Comparison of ENCODE assay signal across 20 cellular contexts in genomic region chr10:62131724-62132123, GRCh38.
DNase-seq lines count a peak whose midpoint lies in the region; ATAC-seq and TF ChIP-seq lines count a peak whose summit lies in the region.
"Had no signal": no experiment of that assay in that cellular context is flagged by ENCODE, and none has a peak within 500 bp of the region (broad histone marks: within the 10 kb centered on the region; RNA-seq: fewer than 3 reads in every experiment).

No MANE protein-coding gene starts in this region.

- H3K36me3 ChIP-seq in left ventricle myocardium inferior: no peaks in the 10 kb centered on the region
- no peaks in the 10 kb centered on the region for H3K36me3 ChIP-seq in osteoblast (ENCODE audit: insufficient read depth, low read length)

- TF ChIP-seq CTCF in left ventricle myocardium inferior (IDR thresholded peaks at IDR 0.05; ENCODE audit: borderline replicate concordance) (no peak), osteoblast (IDR thresholded peaks at IDR 0.05; ENCODE audit: extremely low read depth, low read depth, low read length) (no peak), WTC11 (IDR thresholded peaks at IDR 0.05) (no peak)

- CTCF ChIA-PET in WTC11 (lab: Charles Lee): no interaction called here

- DNase-seq in left ventricle myocardium inferior: no peak
- DNase-seq in Right ventricle myocardium inferior (ENCODE audit: missing footprints): no peak
- DNase-seq in M059J (ENCODE audit: low read depth): peak; percentile 57
- DNase-seq in dermis blood vessel endothelial cell: peak; percentile 30
- no peak for DNase-seq in osteoblast (ENCODE audit: insufficient read length, low spot score, missing footprints)
- DNase-seq in activated CD4-positive, alpha-beta T cell treated with anti-CD3 and anti-CD28 coated beads, Interleukin-2, amount 10 ng/mL, durations not matched to agents 24 days and 14 days: no peak
- DNase-seq in NCI-H345 treated with DMSO at 0.1 percent for 48 hours (lab: John Stamatoyannopoulos, UW; ENCODE audit: unreplicated experiment): no peak
- no peak for DNase-seq in WTC11 (ENCODE audit: low spot score)
- DNase-seq: DMS53, GF-D8, NCI-H1694, NCI-H2081, NCI-H2171, NCI-H446, NCI-H526, OCI-M1, SHP77 treated with DMSO at 0.1 percent for 48 hours had no signal

- peaks cover 23% of the 10 kb centered on the region for H3K9me3 Mint-ChIP-seq in activated CD4-positive, alpha-beta T cell treated with anti-CD3 and anti-CD28 coated beads, Interleukin-2, amount 10 ng/mL, durations not matched to agents 24 days and 14 days
- peaks cover 18% of the 10 kb centered on the region for H3K9me3 Mint-ChIP-seq in WTC11

- intact Hi-C loops in left ventricle myocardium inferior (cut with micrococcal nuclease) (no loop called here), Right ventricle myocardium inferior (cut with DNase I) (no loop called here)
- intact Hi-C loops in activated CD4-positive, alpha-beta T cell treated with anti-CD3 and anti-CD28 coated beads, Interleukin-2, amount 10 ng/mL, durations not matched to agents 24 days and 14 days (cut with micrococcal nuclease): no loop called here

- H3K27me3 ChIP-seq in left ventricle myocardium inferior (ENCODE audit: low read depth) (no peaks in the 10 kb centered on the region), osteoblast (ENCODE audit: insufficient read depth, low read length) (no peaks in the 10 kb centered on the region)

- H3K27me3 Mint-ChIP-seq in activated CD4-positive, alpha-beta T cell treated with anti-CD3 and anti-CD28 coated beads, Interleukin-2, amount 10 ng/mL, durations not matched to agents 24 days and 14 days: no peaks in the 10 kb centered on the region
- no peaks in the 10 kb centered on the region; the same call in 1 of the 2 replicates for H3K27me3 Mint-ChIP-seq in WTC11 (ENCODE audit: low read depth)
- H3K27me3 Mint-ChIP-seq: B cell had no signal

- no peak overlapping the region for H3K4me2 ChIP-seq in osteoblast (ENCODE audit: insufficient read depth, low read length)
- H3K4me2 ChIP-seq: KMS-11 had no signal

- H3K4me3 Mint-ChIP-seq in activated CD4-positive, alpha-beta T cell treated with anti-CD3 and anti-CD28 coated beads, Interleukin-2, amount 10 ng/mL, durations not matched to agents 24 days and 14 days: no peak overlapping the region
- no peak overlapping the region for H3K4me3 Mint-ChIP-seq in WTC11
- H3K4me3 Mint-ChIP-seq: B cell, CD14-positive monocyte had no signal

- H3K4me1 ChIP-seq in left ventricle myocardium inferior: peaks cover 10% of the 10 kb centered on the region
- H3K4me1 ChIP-seq in osteoblast (ENCODE audit: insufficient read depth, low read length): peaks cover 17% of the 10 kb centered on the region

- ATAC-seq in Right ventricle myocardium inferior (no peak), WTC11 (no peak)

- peaks cover 19% of the 10 kb centered on the region for H3K36me3 Mint-ChIP-seq in activated CD4-positive, alpha-beta T cell treated with anti-CD3 and anti-CD28 coated beads, Interleukin-2, amount 10 ng/mL, durations not matched to agents 24 days and 14 days (ENCODE audit: low read depth)
- H3K36me3 Mint-ChIP-seq in WTC11: peaks cover 10% of the 10 kb centered on the region
- H3K36me3 Mint-ChIP-seq: CD14-positive monocyte had no signal

- H3K4me1 Mint-ChIP-seq in activated CD4-positive, alpha-beta T cell treated with anti-CD3 and anti-CD28 coated beads, Interleukin-2, amount 10 ng/mL, durations not matched to agents 24 days and 14 days: peaks cover 4% of the 10 kb centered on the region
- no peaks in the 10 kb centered on the region for H3K4me1 Mint-ChIP-seq in WTC11
- H3K4me1 Mint-ChIP-seq: B cell had no signal

- POLR2A ChIA-PET in WTC11 (lab: Charles Lee): no interaction called here

- H3K27ac ChIP-seq in left ventricle myocardium inferior (replicated peaks): peak overlapping the region; percentile 83
- peak overlapping the region; percentile 21 for H3K27ac ChIP-seq in osteoblast (ENCODE audit: low read depth, low read length)
- H3K27ac ChIP-seq: KMS-11 had no signal

- no peak overlapping the region for H3K4me3 ChIP-seq in left ventricle myocardium inferior
- no peak overlapping the region for H3K4me3 ChIP-seq in osteoblast (ENCODE audit: insufficient read depth, low read length)

- no peaks in the 10 kb centered on the region for H3K79me2 ChIP-seq in osteoblast (ENCODE audit: insufficient read depth, low read length)

- no peak overlapping the region for H3K27ac Mint-ChIP-seq in activated CD4-positive, alpha-beta T cell treated with anti-CD3 and anti-CD28 coated beads, Interleukin-2, amount 10 ng/mL, durations not matched to agents 24 days and 14 days
- H3K27ac Mint-ChIP-seq in WTC11: no peak overlapping the region
- H3K27ac Mint-ChIP-seq: B cell had no signal

- peaks cover 20% of the 10 kb centered on the region for H3K9me3 ChIP-seq in left ventricle myocardium inferior (replicated peaks)
- no peaks in the 10 kb centered on the region for H3K9me3 ChIP-seq in osteoblast (ENCODE audit: low read depth, low read length)

- H2AFZ ChIP-seq in osteoblast (ENCODE audit: low read length): no peak overlapping the region

- H4K20me1 ChIP-seq in osteoblast (ENCODE audit: insufficient read depth, low read length): no peaks in the 10 kb centered on the region

TF ChIP-seq in WTC11, 78 proteins besides CTCF, POLR2A, EP300 and RAD21:
- no peak for TF ChIP-seq FOXJ3 (CRISPR knock-in tag; IDR thresholded peaks at IDR 0.05; ENCODE audit: borderline replicate concordance)
- TF ChIP-seq GRHL2 (CRISPR knock-in tag; IDR thresholded peaks at IDR 0.05; ENCODE audit: insufficient replicate concordance, severe bottlenecking): no peak
- TF ChIP-seq ZSCAN18 (CRISPR knock-in tag; IDR thresholded peaks at IDR 0.05): no peak
- no peak for TF ChIP-seq CBFB (CRISPR knock-in tag; IDR thresholded peaks at IDR 0.05; ENCODE audit: low read depth)
- no peak for TF ChIP-seq ZNF512 (CRISPR knock-in tag; IDR thresholded peaks at IDR 0.05; ENCODE audit: borderline replicate concordance)
- TF ChIP-seq TEAD4 (CRISPR knock-in tag; IDR thresholded peaks at IDR 0.05): no peak

Comparison
In these comparisons a context has a peak if more than half of its experiments do, and no peak if none do; other contexts are left out.
1. DNase-seq: peak in M059J (single experiment) and dermis blood vessel endothelial cell (single experiment); none in left ventricle myocardium inferior (single experiment), Right ventricle myocardium inferior (single experiment), osteoblast (single experiment), activated CD4-positive, alpha-beta T cell treated with anti-CD3 and anti-CD28 coated beads, Interleukin-2, amount 10 ng/mL, durations not matched to agents 24 days and 14 days (single experiment), NCI-H345 treated with DMSO at 0.1 percent for 48 hours (single experiment) and WTC11 (single experiment).